Comparison of ENCODE assay signal across 8 cellular contexts in genomic region chr5:132227235-132227484, GRCh38. TPM values are rescaled to one million over a fixed set of nuclear protein-coding genes. Genes with fewer than 3 reads are reported as not detected.
A peak's percentile ranks its signal among the peaks of the same experiment; 100 is the strongest.
DNase-seq lines count a peak whose midpoint lies in the region; ATAC-seq, FAIRE-seq and TF ChIP-seq lines count a peak whose summit lies in the region.

No MANE protein-coding gene starts in this region.

- peak overlapping the region; percentile 66 for H3K4me3 Mint-ChIP-seq in WTC11

- H3K36me3 ChIP-seq in ES-I3 (ENCODE audit: insufficient read depth, low read length) (no peaks in the 10 kb centered on the region), rectal smooth muscle tissue (ENCODE audit: control insufficient read depth, insufficient read depth, low read length) (no peaks in the 10 kb centered on the region)

- ATAC-seq in WTC11 = no peak
- no peak for ATAC-seq in HG03139 (IDR thresholded peaks at IDR 0.05; ENCODE audit: unreplicated experiment)

- no peaks in the 10 kb centered on the region for H3K36me3 Mint-ChIP-seq in WTC11

- POLR2A ChIA-PET in WTC11 (lab: Charles Lee) = interaction anchor here (1.0 kb wide), 2 partner anchors 11 to 15 kb away, joined by 4 read pairs; no protein-coding TSS in a partner anchor

- CTCF ChIA-PET in WTC11 (lab: Charles Lee) = interaction anchor here (0.7 to 3.9 kb wide), 15 partner anchors 11 to 430 kb away, joined by 3 to 55 read pairs (median 4); partner anchors contain the start of genes FNIP1 and PDLIM4

- H3K4me3 ChIP-seq in rectal smooth muscle tissue (ENCODE audit: low read length) = peak overlapping the region; percentile 65

- peak overlapping the region; percentile 89 for H3K27ac ChIP-seq in rectal smooth muscle tissue (ENCODE audit: low read depth, low read length)

- TF ChIP-seq CTCF in WTC11 (IDR thresholded peaks at IDR 0.05) = no peak

- H3K27me3 ChIP-seq in rectal smooth muscle tissue (ENCODE audit: control insufficient read depth, insufficient read depth, low read length) = no peaks in the 10 kb centered on the region

- no peak overlapping the region for H3K27ac Mint-ChIP-seq in WTC11

- peaks cover 23% of the 10 kb centered on the region for H3K4me1 Mint-ChIP-seq in WTC11

- H3K9me3 ChIP-seq in ES-I3 (ENCODE audit: control insufficient read depth, insufficient read depth, low read length) = no peaks in the 10 kb centered on the region

- H3K4me1 ChIP-seq in ES-I3 (ENCODE audit: insufficient read depth, low read length) (peaks cover 13% of the 10 kb centered on the region), rectal smooth muscle tissue (ENCODE audit: control insufficient read depth, insufficient read depth, low read length) (peaks cover 37% of the 10 kb centered on the region)

- peak overlapping the region; percentile 42; the same call in 1 of the 2 replicates for H3K9ac ChIP-seq in ES-I3 (ENCODE audit: low read depth, low read length)
- peak overlapping the region; percentile 38 for H3K9ac ChIP-seq in rectal smooth muscle tissue (ENCODE audit: low read length)

- no peak for FAIRE-seq in urothelium cell line (lab: Jason Lieb, UNC)

- peaks cover 41% of the 10 kb centered on the region for H3K27me3 Mint-ChIP-seq in WTC11 (ENCODE audit: low read depth)

- DNase-seq in WTC11 (ENCODE audit: low spot score) = no peak
- peak; percentile 35 for DNase-seq in foreskin melanocyte
- DNase-seq in NCI-H2227 treated with DMSO at 0.1 percent for 48 hours (lab: John Stamatoyannopoulos, UW) = no peak
- DNase-seq in kidney tubule cell (ENCODE audit: low spot score) = no peak
- no peak for DNase-seq in urothelium cell line (ENCODE audit: low spot score)

- H3K9me3 Mint-ChIP-seq in WTC11 = no peaks in the 10 kb centered on the region

TF ChIP-seq in WTC11, 78 proteins besides CTCF, POLR2A, EP300 and RAD21:
- TF ChIP-seq JAZF1 (CRISPR knock-in tag; IDR thresholded peaks at IDR 0.05) (no peak), ZSCAN18 (CRISPR knock-in tag; IDR thresholded peaks at IDR 0.05) (no peak), CREB1 (CRISPR knock-in tag; IDR thresholded peaks at IDR 0.05) (no peak), PRRX2 (CRISPR knock-in tag; IDR thresholded peaks at IDR 0.05) (no peak), ZMAT4 (CRISPR knock-in tag; IDR thresholded peaks at IDR 0.05) (no peak), EMX1 (CRISPR knock-in tag; IDR thresholded peaks at IDR 0.05) (no peak), ATF3 (CRISPR knock-in tag; conservative IDR thresholded peaks at IDR 0.05) (no peak), ATF2 (CRISPR knock-in tag; IDR thresholded peaks at IDR 0.05; ENCODE audit: borderline replicate concordance, low read depth) (no peak), ELF4 (CRISPR knock-in tag; IDR thresholded peaks at IDR 0.05; ENCODE audit: low read depth) (no peak), IRF1 (CRISPR knock-in tag; IDR thresholded peaks at IDR 0.05) (no peak), ARID4B (CRISPR knock-in tag; IDR thresholded peaks at IDR 0.05; ENCODE audit: borderline replicate concordance) (no peak)

RNA-seq across cellular contexts. Expression of gene P4HA2, which starts 0.5 kb away (rescaled TPM):
- 15.1 to 19.0 TPM (median 17.8 TPM) in 3 replicates for total RNA-seq in WTC11 (2021)

RNA-seq across cellular contexts. Expression of gene PDLIM4, which starts 30.3 kb away (rescaled TPM):
- 10.6 to 15.2 TPM (median 11.4 TPM) in 3 replicates for total RNA-seq in WTC11 (2021)
